8 cellular contexts compared by ENCODE assay signal in the genomic region with DNA sequence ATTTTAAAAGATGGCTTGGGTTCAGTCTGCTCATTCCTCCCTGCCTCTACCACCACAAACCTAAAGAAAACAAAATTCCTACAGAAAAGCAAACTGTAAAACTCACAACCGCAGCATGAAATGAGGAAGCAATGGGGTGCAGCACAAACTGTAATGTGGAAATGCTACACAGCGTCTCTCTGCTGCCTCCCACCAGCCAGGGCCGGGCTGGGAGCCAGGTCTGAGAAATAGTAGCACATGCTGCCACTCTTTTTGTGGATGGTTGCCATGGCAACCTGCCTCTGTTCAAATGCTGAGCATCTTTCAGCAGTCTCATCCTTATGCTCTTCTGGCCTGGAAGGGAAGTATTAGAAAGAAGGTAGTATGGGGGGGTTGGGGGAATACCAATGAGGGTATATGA. TPM values are rescaled to one million over a fixed set of nuclear protein-coding genes. Genes with fewer than 3 reads are reported as not detected.
A peak's percentile ranks its signal among the peaks of the same experiment; 100 is the strongest.
DNase-seq lines count a peak whose midpoint lies in the region; ATAC-seq and TF ChIP-seq lines count a peak whose summit lies in the region.

No MANE protein-coding gene starts in this region.

- H3K27me3 ChIP-seq in HUES64 (ENCODE audit: insufficient read depth, low read length) (no peaks in the 10 kb centered on the region), heart left ventricle (no peaks in the 10 kb centered on the region), psoas muscle (ENCODE audit: insufficient read depth in 3 of 3, low read length in 2 of 3) (no peaks in the 10 kb centered on the region)

- H3K4me3 ChIP-seq in HUES64 (ENCODE audit: low read length) (0 out of 2 replicates have a peak overlapping the region, but pooled peaks have one; percentile 2), heart left ventricle (no peak overlapping the region), psoas muscle (no peak overlapping the region)

- 0 out of 2 replicates have a peak overlapping the region, but pooled peaks have one; percentile 7 for H3K9ac ChIP-seq in HUES64 (ENCODE audit: low read depth, low read length)

- peak; percentile 51 for DNase-seq in activated CD8-positive, alpha-beta memory T cell treated with anti-CD3 and anti-CD28 coated beads, Interleukin-2, amount 10 ng/mL, durations not matched to agents 7 days and 5 days
- no peak for DNase-seq in activated CD8-positive, alpha-beta memory T cell treated with anti-CD3 and anti-CD28 coated beads, Interleukin-2, amount 50 U/mL, for 4 hours
- DNase-seq in activated CD8-positive, alpha-beta T cell treated with anti-CD3 and anti-CD28 coated beads for 36 hours: peak; percentile 34
- DNase-seq in heart left ventricle (peak; percentile 46 to 84 (median 67)), psoas muscle (peak; percentile 65 to 79), SW 1271 (lab: John Stamatoyannopoulos, UW) (no peak)

- no peak for TF ChIP-seq CTCF in activated CD8-positive, alpha-beta T cell treated with anti-CD3 and anti-CD28 coated beads for 36 hours (IDR thresholded peaks at IDR 0.05)
- TF ChIP-seq CTCF in heart left ventricle (IDR thresholded peaks at IDR 0.05) (no peak), psoas muscle (IDR thresholded peaks at IDR 0.05) (no peak)

- no peaks in the 10 kb centered on the region for H3K27me3 Mint-ChIP-seq in activated CD8-positive, alpha-beta memory T cell treated with anti-CD3 and anti-CD28 coated beads, Interleukin-2, amount 10 ng/mL, durations not matched to agents 7 days and 5 days
- no peaks in the 10 kb centered on the region for H3K27me3 Mint-ChIP-seq in activated CD8-positive, alpha-beta T cell treated with anti-CD3 and anti-CD28 coated beads for 36 hours

- H3K36me3 ChIP-seq in HUES64 (ENCODE audit: insufficient read depth, low read length): no peaks in the 10 kb centered on the region
- H3K36me3 ChIP-seq in heart left ventricle: no peaks in the 10 kb centered on the region
- no peaks in the 10 kb centered on the region for H3K36me3 ChIP-seq in psoas muscle (ENCODE audit: insufficient read depth in 1 of 2, low read depth in 1 of 2)

- CTCF ChIA-PET in activated CD8-positive, alpha-beta memory T cell treated with anti-CD3 and anti-CD28 coated beads, Interleukin-2, amount 10 ng/mL, durations not matched to agents 7 days and 5 days (lab: Charles Lee): interaction anchor here (1.0 to 1.6 kb wide), 2 partner anchors 14 to 200 kb away, joined by 4 to 9 read pairs; no protein-coding TSS in a partner anchor
- CTCF ChIA-PET in activated CD8-positive, alpha-beta T cell treated with anti-CD3 and anti-CD28 coated beads for 36 hours (lab: Charles Lee): interaction anchor here (1.0 kb wide), 1 partner anchor 9 kb away, joined by 7 read pairs; no protein-coding TSS in a partner anchor

- intact Hi-C loops in activated CD8-positive, alpha-beta T cell treated with anti-CD3 and anti-CD28 coated beads for 36 hours (cut with micrococcal nuclease): no loop called here
- intact Hi-C loops in heart left ventricle (cut with DNase I) (loop anchor here in 1 of 10 donors (10.0 kb wide), 1 partner anchor 192 kb away; no protein-coding TSS in a partner anchor), psoas muscle (cut with DNase I) (no loop called here)

- no peaks in the 10 kb centered on the region for H3K9me3 Mint-ChIP-seq in activated CD8-positive, alpha-beta memory T cell treated with anti-CD3 and anti-CD28 coated beads, Interleukin-2, amount 10 ng/mL, durations not matched to agents 7 days and 5 days (ENCODE audit: low read depth)
- no peaks in the 10 kb centered on the region for H3K9me3 Mint-ChIP-seq in activated CD8-positive, alpha-beta T cell treated with anti-CD3 and anti-CD28 coated beads for 36 hours

- no peak for ATAC-seq in activated CD8-positive, alpha-beta memory T cell treated with anti-CD3 and anti-CD28 coated beads, Interleukin-2, amount 10 ng/mL, durations not matched to agents 7 days and 5 days
- ATAC-seq in activated CD8-positive, alpha-beta T cell treated with anti-CD3 and anti-CD28 coated beads for 36 hours: no peak
- ATAC-seq in heart left ventricle: peak in 3 of 4 donors; percentile 51 to 61 (median 54)
- ATAC-seq in psoas muscle: no peak
- ATAC-seq in GM21825 (IDR thresholded peaks at IDR 0.05; ENCODE audit: unreplicated experiment): no peak

- POLR2A ChIA-PET in activated CD8-positive, alpha-beta T cell treated with anti-CD3 and anti-CD28 coated beads for 36 hours (lab: Charles Lee): interaction anchor here (0.6 kb wide), 1 partner anchor 626 kb away, joined by 4 read pairs; no protein-coding TSS in a partner anchor

- H3K4me1 Mint-ChIP-seq in activated CD8-positive, alpha-beta memory T cell treated with anti-CD3 and anti-CD28 coated beads, Interleukin-2, amount 10 ng/mL, durations not matched to agents 7 days and 5 days: peaks cover 25% of the 10 kb centered on the region
- peaks cover 8% of the 10 kb centered on the region for H3K4me1 Mint-ChIP-seq in activated CD8-positive, alpha-beta T cell treated with anti-CD3 and anti-CD28 coated beads for 36 hours (ENCODE audit: low read depth)

- WGBS in HUES64: 27% methylated on average over 3 of the region's 3 CpGs
- WGBS in heart left ventricle, 4 donors: 12 to 26% (median 22%) methylated on average over 3 of the region's 3 CpGs
- WGBS in psoas muscle, 3 donors: 6 to 18% (median 7%) methylated on average over 3 of the region's 3 CpGs

- H3K27ac ChIP-seq in HUES64 (ENCODE audit: low read depth, low read length) (peak overlapping the region; percentile 66; the same call in 1 of the 2 replicates), heart left ventricle (peak overlapping the region in 1 of 12 donors; percentile 88), psoas muscle (no peak overlapping the region)

- TF ChIP-seq POLR2A in heart left ventricle (IDR thresholded peaks at IDR 0.05): no peak

- no peaks in the 10 kb centered on the region for H3K9me3 ChIP-seq in HUES64 (ENCODE audit: insufficient read depth, low read depth, low read length)
- no peaks in the 10 kb centered on the region for H3K9me3 ChIP-seq in heart left ventricle
- H3K9me3 ChIP-seq in psoas muscle: no peaks in the 10 kb centered on the region

- H3K27ac Mint-ChIP-seq in activated CD8-positive, alpha-beta memory T cell treated with anti-CD3 and anti-CD28 coated beads, Interleukin-2, amount 10 ng/mL, durations not matched to agents 7 days and 5 days: peak overlapping the region; percentile 60
- H3K27ac Mint-ChIP-seq in activated CD8-positive, alpha-beta T cell treated with anti-CD3 and anti-CD28 coated beads for 36 hours: no peak overlapping the region

- H3K4me1 ChIP-seq in HUES64 (ENCODE audit: insufficient read depth, low read length) (peaks cover 21% of the 10 kb centered on the region), heart left ventricle (peaks cover 0 to 21% (median 0%) of the 10 kb centered on the region in 12 donors), psoas muscle (no peaks in the 10 kb centered on the region)

- H3K4me3 Mint-ChIP-seq in activated CD8-positive, alpha-beta memory T cell treated with anti-CD3 and anti-CD28 coated beads, Interleukin-2, amount 10 ng/mL, durations not matched to agents 7 days and 5 days: no peak overlapping the region
- no peak overlapping the region for H3K4me3 Mint-ChIP-seq in activated CD8-positive, alpha-beta T cell treated with anti-CD3 and anti-CD28 coated beads for 36 hours

- peaks cover 4% of the 10 kb centered on the region for H3K36me3 Mint-ChIP-seq in activated CD8-positive, alpha-beta memory T cell treated with anti-CD3 and anti-CD28 coated beads, Interleukin-2, amount 10 ng/mL, durations not matched to agents 7 days and 5 days
- H3K36me3 Mint-ChIP-seq in activated CD8-positive, alpha-beta T cell treated with anti-CD3 and anti-CD28 coated beads for 36 hours (ENCODE audit: low read depth): no peaks in the 10 kb centered on the region

RNA-seq across cellular contexts. Expression of a gene that starts 55.4 kb away (rescaled TPM):
- total RNA-seq in activated CD8-positive, alpha-beta memory T cell treated with anti-CD3 and anti-CD28 coated beads, Interleukin-2, amount 10 ng/mL, durations not matched to agents 7 days and 5 days: 10 to 100 TPM in 1 of 2 experiments, 1 to 10 TPM in 1; 7.3 to 12.5 TPM
- polyA plus RNA-seq in HUES64 (2013, experiment 1 of 2): 21.3 TPM
- 24.8 TPM for polyA plus RNA-seq in HUES64 (2013, experiment 2 of 2)
- 1 to 10 TPM; 4.2 to 4.4 TPM for total RNA-seq in activated CD8-positive, alpha-beta T cell treated with anti-CD3 and anti-CD28 coated beads for 36 hours
- 1 to 10 TPM in 1 of 9 donors, under 1 TPM in 5, not detected in 3; 0.05 to 2.1 (median 0.27) TPM for total RNA-seq in heart left ventricle
- under 1 TPM; 0.04 TPM for polyA plus RNA-seq in heart left ventricle
- total RNA-seq in psoas muscle: under 1 TPM in 3 of 4 donors, not detected in 1; 0.07 to 0.15 (median 0.09) TPM
- polyA plus RNA-seq in psoas muscle: under 1 TPM in 2 of 3 donors, not detected in 1; 0.01 to 0.03 TPM

Comparison
In these comparisons a context has a peak if more than half of its experiments do, and no peak if none do; other contexts are left out.
1. DNase-seq: peak in activated CD8-positive, alpha-beta memory T cell treated with anti-CD3 and anti-CD28 coated beads, Interleukin-2, amount 10 ng/mL, durations not matched to agents 7 days and 5 days (single experiment), activated CD8-positive, alpha-beta T cell treated with anti-CD3 and anti-CD28 coated beads for 36 hours (single experiment), heart left ventricle (5 of 5) and psoas muscle (2 of 2); none in activated CD8-positive, alpha-beta memory T cell treated with anti-CD3 and anti-CD28 coated beads, Interleukin-2, amount 50 U/mL, for 4 hours (single experiment) and SW 1271 (0 of 2).
2. ATAC-seq: peak in heart left ventricle (3 of 4); none in activated CD8-positive, alpha-beta memory T cell treated with anti-CD3 and anti-CD28 coated beads, Interleukin-2, amount 10 ng/mL, durations not matched to agents 7 days and 5 days (single experiment), activated CD8-positive, alpha-beta T cell treated with anti-CD3 and anti-CD28 coated beads for 36 hours (single experiment), psoas muscle (0 of 4) and GM21825 (single experiment).